In genomic region chr20:44959896-44960852, GRCh38 we compare ENCODE assay signal across 7 cellular contexts. TPM values are rescaled to one million over a fixed set of nuclear protein-coding genes. Genes with fewer than 3 reads are reported as not detected.
A peak's percentile ranks its signal among the peaks of the same experiment; 100 is the strongest.
DNase-seq lines count a peak whose midpoint lies in the region; ATAC-seq lines count a peak whose summit lies in the region.

A gene with protein sequence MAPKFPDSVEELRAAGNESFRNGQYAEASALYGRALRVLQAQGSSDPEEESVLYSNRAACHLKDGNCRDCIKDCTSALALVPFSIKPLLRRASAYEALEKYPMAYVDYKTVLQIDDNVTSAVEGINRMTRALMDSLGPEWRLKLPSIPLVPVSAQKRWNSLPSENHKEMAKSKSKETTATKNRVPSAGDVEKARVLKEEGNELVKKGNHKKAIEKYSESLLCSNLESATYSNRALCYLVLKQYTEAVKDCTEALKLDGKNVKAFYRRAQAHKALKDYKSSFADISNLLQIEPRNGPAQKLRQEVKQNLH (minus strand): TSS chr20:44960397. CDS start chr20:44960333, 64 bp downstream.

- ATAC-seq in GM18517 (IDR thresholded peaks at IDR 0.05; ENCODE audit: unreplicated experiment) (peak; percentile 75), HG03039 (IDR thresholded peaks at IDR 0.05; ENCODE audit: unreplicated experiment) (peak; percentile 73)

- DNase-seq in NCI-H2081 treated with DMSO at 0.1 percent for 48 hours (lab: John Stamatoyannopoulos, UW) (peak; percentile 75), T1000 (lab: John Stamatoyannopoulos, UW) (peak; percentile 95), astrocyte of the hippocampus (ENCODE audit: low read depth, low spot score) (peak; percentile 95), hepatic stellate cell (ENCODE audit: low spot score) (peak; percentile 96), renal cortical epithelial cell (ENCODE audit: low read depth) (peak; percentile 71)

RNA-seq across cellular contexts. Expression of the gene that starts here (rescaled TPM):
- 24.8 and 27.4 TPM in 2 replicates for total RNA-seq in renal cortical epithelial cell

Comparison
In these comparisons a context has a peak if more than half of its experiments do, and no peak if none do; other contexts are left out.
1. Peak in every context shown above with its lines: DNase-seq and ATAC-seq.